28 cellular contexts compared by ENCODE assay signal in genomic region chr12:19666070-19666469, GRCh38.
"Had no signal": no experiment of that assay in that cellular context is flagged by ENCODE, and none has a peak within 500 bp of the region (broad histone marks: within the 10 kb centered on the region; RNA-seq: fewer than 3 reads in every experiment).

No MANE protein-coding gene starts in this region.

- H3K9me3 Mint-ChIP-seq: activated naive CD4-positive, alpha-beta T cell treated with anti-CD3 and anti-CD28 coated beads, Interleukin-2, amount 50 U/mL, for 24 hours; activated T-cell treated with anti-CD3 and anti-CD28 coated beads, Interleukin-2, amount 50 U/mL, for 24 hours; neural progenitor cell had no signal

- ATAC-seq: activated naive CD8-positive, alpha-beta T cell treated with anti-CD3 and anti-CD28 coated beads, Interleukin-2, amount 50 U/mL, for 24 hours; naive thymus-derived CD8-positive, alpha-beta T cell; psoas muscle had no signal

- H3K4me3 ChIP-seq: neural progenitor cell, psoas muscle, sigmoid colon, upper lobe of left lung, vagina had no signal

- H3K27ac Mint-ChIP-seq: activated CD4-positive, alpha-beta memory T cell treated with anti-CD3 and anti-CD28 coated beads for 36 hours; activated CD4-positive, alpha-beta T cell treated with anti-CD3 and anti-CD28 coated beads, Interleukin-2, amount 10 ng/mL, durations not matched to agents 24 days and 14 days; activated naive CD4-positive, alpha-beta T cell treated with anti-CD3 and anti-CD28 coated beads, Interleukin-2, amount 50 U/mL, for 24 hours; activated naive CD8-positive, alpha-beta T cell treated with anti-CD3 and anti-CD28 coated beads, Interleukin-2, amount 50 U/mL, for 24 hours; activated T-cell treated with anti-CD3 and anti-CD28 coated beads, Interleukin-2, amount 50 U/mL, for 24 hours; naive thymus-derived CD8-positive, alpha-beta T cell; neural progenitor cell had no signal

- H3K27me3 ChIP-seq: neural progenitor cell, sigmoid colon, upper lobe of left lung, vagina had no signal

- H3K4me1 ChIP-seq: neural progenitor cell, parathyroid adenoma, psoas muscle, upper lobe of left lung, vagina had no signal

- H3K27me3 Mint-ChIP-seq: activated CD4-positive, alpha-beta memory T cell treated with anti-CD3 and anti-CD28 coated beads for 36 hours; activated naive CD4-positive, alpha-beta T cell treated with anti-CD3 and anti-CD28 coated beads, Interleukin-2, amount 50 U/mL, for 24 hours; activated T-cell treated with anti-CD3 and anti-CD28 coated beads, Interleukin-2, amount 50 U/mL, for 24 hours; naive thymus-derived CD8-positive, alpha-beta T cell had no signal

- H3K27ac ChIP-seq: neural progenitor cell, parathyroid adenoma, psoas muscle, upper lobe of left lung, vagina had no signal

- DNase-seq: activated CD4-positive, alpha-beta memory T cell treated with anti-CD3 and anti-CD28 coated beads for 36 hours; activated CD4-positive, alpha-beta T cell treated with anti-CD3 and anti-CD28 coated beads, Interleukin-2, amount 10 ng/mL, durations not matched to agents 24 days and 14 days; activated CD4-positive, CD25-positive, alpha-beta regulatory T cell treated with anti-CD3 and anti-CD28 coated beads, Interleukin-2, amount 50 U/mL, for 72 hours; activated CD8-positive, alpha-beta memory T cell treated with anti-CD3 and anti-CD28 coated beads, Interleukin-2, amount 50 U/mL, for 48 hours; activated gamma-delta T cell treated with Interleukin-2 at 50 U/mL for 16 hours; activated naive CD8-positive, alpha-beta T cell treated with anti-CD3 and anti-CD28 coated beads, Interleukin-2, amount 50 U/mL, for 24 hours; activated T-cell treated with anti-CD3 and anti-CD28 coated beads, Interleukin-2, amount 50 U/mL, for 24 hours; dermis blood vessel endothelial cell; effector CD4-positive, alpha-beta T cell; erythroblast; foreskin melanocyte; naive thymus-derived CD8-positive, alpha-beta T cell; occipital lobe; psoas muscle; sigmoid colon; small intestine; stimulated activated CD4-positive, alpha-beta T cell treated with anti-CD3 and anti-CD28 coated beads, Interleukin-4, amount 100 ng/mL, for 4 hours; stimulated activated CD8-positive, alpha-beta memory T cell treated with anti-CD3 and anti-CD28 coated beads, Interleukin-4, amount 100 ng/mL, for 48 hours; stimulated activated naive CD4-positive, alpha-beta T cell; T-helper 2 cell; upper lobe of left lung had no signal

- H3K9me3 ChIP-seq: psoas muscle, sigmoid colon, upper lobe of left lung, vagina had no signal

- H3K4me1 Mint-ChIP-seq: activated CD4-positive, alpha-beta T cell treated with anti-CD3 and anti-CD28 coated beads, Interleukin-2, amount 10 ng/mL, durations not matched to agents 24 days and 14 days; activated naive CD4-positive, alpha-beta T cell treated with anti-CD3 and anti-CD28 coated beads, Interleukin-2, amount 50 U/mL, for 24 hours; activated naive CD8-positive, alpha-beta T cell treated with anti-CD3 and anti-CD28 coated beads, Interleukin-2, amount 50 U/mL, for 24 hours had no signal

- H3K36me3 Mint-ChIP-seq: activated CD4-positive, alpha-beta memory T cell treated with anti-CD3 and anti-CD28 coated beads for 36 hours; activated naive CD4-positive, alpha-beta T cell treated with anti-CD3 and anti-CD28 coated beads, Interleukin-2, amount 50 U/mL, for 24 hours; naive thymus-derived CD8-positive, alpha-beta T cell; neural progenitor cell had no signal

- FAIRE-seq: colon, endometrium, islet of Langerhans, small intestine had no signal

- H3K36me3 ChIP-seq: neural progenitor cell, sigmoid colon, upper lobe of left lung, vagina had no signal

- H3K4me3 Mint-ChIP-seq: activated CD4-positive, alpha-beta memory T cell treated with anti-CD3 and anti-CD28 coated beads for 36 hours; activated CD4-positive, alpha-beta T cell treated with anti-CD3 and anti-CD28 coated beads, Interleukin-2, amount 10 ng/mL, durations not matched to agents 24 days and 14 days; activated naive CD4-positive, alpha-beta T cell treated with anti-CD3 and anti-CD28 coated beads, Interleukin-2, amount 50 U/mL, for 24 hours; activated naive CD8-positive, alpha-beta T cell treated with anti-CD3 and anti-CD28 coated beads, Interleukin-2, amount 50 U/mL, for 24 hours; activated T-cell treated with anti-CD3 and anti-CD28 coated beads, Interleukin-2, amount 50 U/mL, for 24 hours; naive thymus-derived CD8-positive, alpha-beta T cell; neural progenitor cell had no signal
